In genomic region chr1:149285645-149286044, GRCh38 we compare ENCODE assay signal across 8 cellular contexts.
DNase-seq lines count a peak whose midpoint lies in the region; ATAC-seq and TF ChIP-seq lines count a peak whose summit lies in the region.
"Not testable (repeated sequence)": the region's sequence is repeated elsewhere in the genome, so short reads cannot be mapped to it uniquely, and the experiment has no call there.

No MANE protein-coding gene starts in this region.

- H3K4me1 ChIP-seq in Panc1 (ENCODE audit: control insufficient read depth, insufficient read depth, low read length); adrenal gland (replicated peaks in 1 of 2); gastrocnemius medialis: not testable (repeated sequence)

- not testable (repeated sequence) for H3K36me3 ChIP-seq in BJ (ENCODE audit: control insufficient read depth, insufficient read depth, low read length); Panc1 (ENCODE audit: control insufficient read depth, insufficient read depth, low read length); adrenal gland (replicated peaks in 1 of 2); gastrocnemius medialis

- not testable (repeated sequence) for DNase-seq in BJ (ENCODE audit: low read depth); Panc1 (ENCODE audit: low read depth, low spot score)
- DNase-seq in activated CD4-positive, alpha-beta memory T cell treated with anti-CD3 and anti-CD28 coated beads for 36 hours, result peak; percentile 62
- peak in 6 of 7 donors; percentile 1 to 83 (median 33) for DNase-seq in adrenal gland
- peak in 1 of 2 donors; percentile 25 for DNase-seq in memory B cell (ENCODE audit: low spot score in 2 of 2)
- peak; percentile 3 to 80 for DNase-seq in gastrocnemius medialis

- in situ Hi-C loops in Panc1 (cut with HindIII; ENCODE audit: low pct_unique_long_range_greater_than_20kb, low sequenced_read_pairs); gastrocnemius medialis (cut with MboI; ENCODE audit: low sequenced_read_pairs in 4 of 4): not testable (repeated sequence)

- peak overlapping the region; percentile 24 for H3K4me3 ChIP-seq in BJ (ENCODE audit: low read depth, low read length)
- not testable (repeated sequence) for H3K4me3 ChIP-seq in Panc1 (ENCODE audit: low read depth in 2 of 2, low read length in 2 of 2); adrenal gland
- peak overlapping the region in 1 of 4 donors; percentile 28 for H3K4me3 ChIP-seq in gastrocnemius medialis

- not testable (repeated sequence) for H3K9me3 Mint-ChIP-seq in activated CD4-positive, alpha-beta memory T cell treated with anti-CD3 and anti-CD28 coated beads for 36 hours; memory B cell; stimulated activated naive CD8-positive, alpha-beta T cell treated with anti-CD3 and anti-CD28 coated beads, Interleukin-15, Interleukin-2, amounts not matched to agents 100 ng/mL and 50 ng/mL, for 24 hours

- 0 to 2% methylated on average over 7 to 11 of the region's 39 CpGs; no CpG with 5 or more reads in 2 of the 4 donors for WGBS in adrenal gland, 4 donors

- CTCF ChIA-PET in BJ (lab: Yijun Ruan, JAX); Panc1 (lab: Charles Lee); activated CD4-positive, alpha-beta memory T cell treated with anti-CD3 and anti-CD28 coated beads for 36 hours (lab: Charles Lee): not testable (repeated sequence)

- H3K4me3 Mint-ChIP-seq in activated CD4-positive, alpha-beta memory T cell treated with anti-CD3 and anti-CD28 coated beads for 36 hours, result peak overlapping the region; percentile 74
- peak overlapping the region; percentile 90 for H3K4me3 Mint-ChIP-seq in memory B cell
- H3K4me3 Mint-ChIP-seq in stimulated activated naive CD8-positive, alpha-beta T cell treated with anti-CD3 and anti-CD28 coated beads, Interleukin-15, Interleukin-2, amounts not matched to agents 100 ng/mL and 50 ng/mL, for 24 hours, result peak overlapping the region; percentile 60

- POLR2A ChIA-PET in BJ (lab: Charles Lee); Panc1 (lab: Charles Lee); activated CD4-positive, alpha-beta memory T cell treated with anti-CD3 and anti-CD28 coated beads for 36 hours (lab: Charles Lee): not testable (repeated sequence)

- not testable (repeated sequence) for H3K27ac ChIP-seq in Panc1 (ENCODE audit: low read length); adrenal gland
- H3K27ac ChIP-seq in gastrocnemius medialis, result peak overlapping the region; percentile 56 to 79 (median 69)

- TF ChIP-seq CTCF in BJ (IDR thresholded peaks at IDR 0.05; ENCODE audit: insufficient read depth, low read depth, low read length); Panc1 (IDR thresholded peaks at IDR 0.05); adrenal gland (IDR thresholded peaks at IDR 0.05); gastrocnemius medialis (IDR thresholded peaks at IDR 0.05 in 4 of 5, conservative IDR thresholded peaks at IDR 0.05 in 1 of 5): not testable (repeated sequence)

- H3K4me1 Mint-ChIP-seq in activated CD4-positive, alpha-beta memory T cell treated with anti-CD3 and anti-CD28 coated beads for 36 hours (ENCODE audit: low read depth); memory B cell; stimulated activated naive CD8-positive, alpha-beta T cell treated with anti-CD3 and anti-CD28 coated beads, Interleukin-15, Interleukin-2, amounts not matched to agents 100 ng/mL and 50 ng/mL, for 24 hours (ENCODE audit: low read depth): not testable (repeated sequence)

- not testable (repeated sequence) for BruUV-seq in Panc1 (replicated peaks; lab: Mats Ljungman, UMichigan)

- not testable (repeated sequence) for TF ChIP-seq POLR2A in adrenal gland (IDR thresholded peaks at IDR 0.05)
- peak; percentile 20 to 49 for TF ChIP-seq POLR2A in gastrocnemius medialis (IDR thresholded peaks at IDR 0.05)

- H3K27me3 Mint-ChIP-seq in activated CD4-positive, alpha-beta memory T cell treated with anti-CD3 and anti-CD28 coated beads for 36 hours; memory B cell; stimulated activated naive CD8-positive, alpha-beta T cell treated with anti-CD3 and anti-CD28 coated beads, Interleukin-15, Interleukin-2, amounts not matched to agents 100 ng/mL and 50 ng/mL, for 24 hours: not testable (repeated sequence)

- H3K27me3 ChIP-seq in BJ (ENCODE audit: control insufficient read depth, insufficient read depth, low read length); Panc1 (ENCODE audit: control insufficient read depth, insufficient read depth, low read length); adrenal gland; gastrocnemius medialis: not testable (repeated sequence)

- ATAC-seq in Panc1 (peak; percentile 90), esophagus mucosa (peak; percentile 70), memory B cell (ENCODE audit: low read depth) (peak; percentile 98), gastrocnemius medialis (peak; percentile 73 to 77)

- not testable (repeated sequence) for H3K9me3 ChIP-seq in Panc1 (ENCODE audit: control insufficient read depth, insufficient read depth, low read depth, low read length); adrenal gland (replicated peaks in 1 of 3); gastrocnemius medialis

- H3K27ac Mint-ChIP-seq in activated CD4-positive, alpha-beta memory T cell treated with anti-CD3 and anti-CD28 coated beads for 36 hours; memory B cell; stimulated activated naive CD8-positive, alpha-beta T cell treated with anti-CD3 and anti-CD28 coated beads, Interleukin-15, Interleukin-2, amounts not matched to agents 100 ng/mL and 50 ng/mL, for 24 hours: not testable (repeated sequence)

- intact Hi-C loops in Panc1 (cut with micrococcal nuclease; ENCODE audit: unreplicated experiment); activated CD4-positive, alpha-beta memory T cell treated with anti-CD3 and anti-CD28 coated beads for 36 hours (cut with micrococcal nuclease); adrenal gland (cut with DNase I); gastrocnemius medialis (cut with DNase I; ENCODE audit: low total_unique reads): not testable (repeated sequence)

- not testable (repeated sequence) for H3K36me3 Mint-ChIP-seq in activated CD4-positive, alpha-beta memory T cell treated with anti-CD3 and anti-CD28 coated beads for 36 hours; memory B cell; stimulated activated naive CD8-positive, alpha-beta T cell treated with anti-CD3 and anti-CD28 coated beads, Interleukin-15, Interleukin-2, amounts not matched to agents 100 ng/mL and 50 ng/mL, for 24 hours (ENCODE audit: low read depth)
